Comparison of ENCODE assay signal across 15 cellular contexts in the genomic region with DNA sequence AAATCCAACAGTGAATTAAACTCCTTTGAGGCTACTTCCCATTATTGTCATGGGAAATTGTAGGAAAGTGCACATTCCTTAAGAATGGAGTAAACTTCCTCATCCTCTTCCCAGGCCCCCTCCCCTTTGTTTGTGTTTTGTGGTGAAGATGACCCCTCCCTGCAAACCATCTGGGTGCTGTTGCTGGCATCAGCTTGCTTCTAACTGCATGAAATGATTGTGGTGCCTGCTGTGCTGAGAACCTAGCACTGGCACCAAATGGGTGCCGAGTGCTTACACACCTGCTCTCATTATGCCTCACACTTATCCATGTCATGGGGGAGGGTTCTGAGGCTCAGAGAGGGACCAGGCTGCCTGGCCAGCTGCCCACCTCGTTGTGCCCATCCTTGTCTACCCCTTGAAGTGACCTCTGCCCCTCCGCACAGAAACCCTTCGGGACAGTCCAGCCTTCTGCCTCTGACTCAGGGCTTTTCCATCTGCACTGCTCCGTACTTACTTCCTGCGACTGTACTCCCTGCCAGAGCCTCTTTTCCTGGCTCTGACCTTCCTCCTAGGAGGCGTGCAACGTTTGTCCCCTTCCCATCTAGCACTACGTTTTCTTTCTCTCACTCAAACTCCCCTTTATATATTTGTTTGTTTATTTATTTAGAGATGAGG. TPM values are rescaled to one million over a fixed set of nuclear protein-coding genes. Genes with fewer than 3 reads are reported as not detected.
A peak's percentile ranks its signal among the peaks of the same experiment; 100 is the strongest.
DNase-seq lines count a peak whose midpoint lies in the region; ATAC-seq and TF ChIP-seq lines count a peak whose summit lies in the region.
"Had no signal": no experiment of that assay in that cellular context is flagged by ENCODE, and none has a peak within 500 bp of the region (broad histone marks: within the 10 kb centered on the region; RNA-seq: fewer than 3 reads in every experiment).

No MANE protein-coding gene starts in this region.

- no peaks in the 10 kb centered on the region for H3K27me3 ChIP-seq in CD4-positive, CD25-positive, alpha-beta regulatory T cell (ENCODE audit: control insufficient read depth, insufficient read depth, low read length)
- H3K27me3 ChIP-seq in IMR-90 (ENCODE audit: control insufficient read depth, insufficient read depth, low read length) (no peaks in the 10 kb centered on the region), SK-N-SH (ENCODE audit: insufficient read depth) (no peaks in the 10 kb centered on the region), ascending aorta (no peaks in the 10 kb centered on the region)
- H3K27me3 ChIP-seq: esophagus muscularis mucosa, suprapubic skin had no signal

- peaks cover 0 to 27% (median 19%) of the 10 kb centered on the region in 4 donors for H3K4me1 Mint-ChIP-seq in CD4-positive, CD25-positive, alpha-beta regulatory T cell
- H3K4me1 Mint-ChIP-seq: naive B cell had no signal

- no peaks in the 10 kb centered on the region for H3K9me2 ChIP-seq in SK-N-SH

- H3K56ac ChIP-seq in IMR-90 (ENCODE audit: extremely low read depth, insufficient read depth, low read length), result no peak overlapping the region

- H3K23ac ChIP-seq in IMR-90 (ENCODE audit: low read depth, low read length), result no peak overlapping the region

- no peak overlapping the region for H4K5ac ChIP-seq in IMR-90 (ENCODE audit: low read depth, low read length)

- H3K9me3 Mint-ChIP-seq in CD4-positive, CD25-positive, alpha-beta regulatory T cell, result no peaks in the 10 kb centered on the region
- H3K9me3 Mint-ChIP-seq: activated CD4-positive, alpha-beta memory T cell treated with anti-CD3 and anti-CD28 coated beads for 36 hours had no signal

- H3F3A ChIP-seq in SK-N-SH (replicated peaks; ENCODE audit: insufficient read depth), result peaks cover 22% of the 10 kb centered on the region

- TF ChIP-seq POLR2A in IMR-90 (IDR thresholded peaks at IDR 0.05; ENCODE audit: low read depth, low read length), result no peak

- peaks cover 61% of the 10 kb centered on the region for H3K79me2 ChIP-seq in SK-N-SH (ENCODE audit: insufficient read depth)

- CTCF ChIA-PET in IMR-90 (lab: Yijun Ruan, JAX), result interaction anchor here (1.3 kb wide), 1 partner anchor 10 kb away, joined by 5 read pairs; no protein-coding TSS in a partner anchor
- CTCF ChIA-PET in SK-N-SH (lab: Yijun Ruan, JAX), result interaction anchor here (1.0 to 11.0 kb wide), 2 partner anchors 31 to 103 kb away, joined by 3 to 110 read pairs; a partner anchor contains a TSS

- 80% methylated on average over 2 of the region's 9 CpGs; no CpG with 5 or more reads in 1 of the 2 experiments for WGBS in IMR-90 (ENCODE audit: extremely low coverage in 2 of 2, insufficient read length in 1 of 2), 2 experiments
- 53% methylated on average over 9 of the region's 9 CpGs for WGBS in SK-N-SH (ENCODE audit: low lambda C conversion rate)

- no peak overlapping the region for H3K4ac ChIP-seq in IMR-90 (ENCODE audit: low read depth, low read length)

- dilution Hi-C loops in IMR-90 (cut with HindIII; ENCODE audit: low sequenced_read_pairs, unreplicated experiment), result no loop called here

- H2BK15ac ChIP-seq in IMR-90 (ENCODE audit: low read depth, low read length), result no peak overlapping the region

- TF ChIP-seq CTCF in IMR-90 (conservative IDR thresholded peaks at IDR 0.05; ENCODE audit: low read depth, low read length) (no peak), SK-N-SH (IDR thresholded peaks at IDR 0.05) (no peak), ascending aorta (IDR thresholded peaks at IDR 0.05) (no peak)

- peaks cover 40% of the 10 kb centered on the region for H3K9me1 ChIP-seq in IMR-90 (ENCODE audit: insufficient read depth, low read length)

- H4K20me1 ChIP-seq in IMR-90 (ENCODE audit: insufficient read depth, low read length) (peaks cover 71% of the 10 kb centered on the region), SK-N-SH (ENCODE audit: insufficient read depth) (peaks cover 24% of the 10 kb centered on the region)

- no peak for TF ChIP-seq RAD21 in IMR-90 (IDR thresholded peaks at IDR 0.05; ENCODE audit: low read length)
- no peak for TF ChIP-seq RAD21 in SK-N-SH (IDR thresholded peaks at IDR 0.05; ENCODE audit: low read length)

- ATAC-seq in CD4-positive, CD25-positive, alpha-beta regulatory T cell (ENCODE audit: low read depth in 2 of 2), result no peak
- no peak for ATAC-seq in IMR-90 (ENCODE audit: low read depth)
- ATAC-seq in GM21825 (IDR thresholded peaks at IDR 0.05; ENCODE audit: unreplicated experiment), result no peak

- H3K27ac ChIP-seq in CD4-positive, CD25-positive, alpha-beta regulatory T cell (ENCODE audit: insufficient read depth, low read length, poor library complexity, severe bottlenecking), result no peak overlapping the region
- H3K27ac ChIP-seq in IMR-90 (ENCODE audit: insufficient read depth, low read length), result no peak overlapping the region
- peak overlapping the region in 1 of 2 experiments; percentile 39; a peak in 2 of 4 replicates for H3K27ac ChIP-seq in SK-N-SH (ENCODE audit: low read depth in 2 of 2, low read length in 1 of 2)
- no peak overlapping the region for H3K27ac ChIP-seq in ascending aorta
- H3K27ac ChIP-seq: esophagus muscularis mucosa, suprapubic skin had no signal

- H3K36me3 ChIP-seq in CD4-positive, CD25-positive, alpha-beta regulatory T cell (ENCODE audit: control insufficient read depth, insufficient read depth, low read length), result peaks cover 55% of the 10 kb centered on the region
- H3K36me3 ChIP-seq in IMR-90 (ENCODE audit: control insufficient read depth, insufficient read depth, low read length), result peaks cover 60% of the 10 kb centered on the region
- peaks cover 29 to 36% of the 10 kb centered on the region in 2 experiments for H3K36me3 ChIP-seq in SK-N-SH (replicated peaks in 1 of 2; ENCODE audit: control insufficient read depth in 1 of 2, insufficient read depth in 2 of 2, low read length in 1 of 2)
- H3K36me3 ChIP-seq in ascending aorta, result peaks cover 32 to 33% of the 10 kb centered on the region in 2 donors

- TF ChIP-seq EP300 in SK-N-SH (IDR thresholded peaks at IDR 0.05; ENCODE audit: borderline replicate concordance in 1 of 2, low read depth in 1 of 2, low read length in 1 of 2), result no peak

- H2BK5ac ChIP-seq in IMR-90 (ENCODE audit: low read depth, low read length, poor library complexity, severe bottlenecking), result peak overlapping the region; percentile 20

- H3K4me3 Mint-ChIP-seq in CD4-positive, CD25-positive, alpha-beta regulatory T cell, result peak overlapping the region in 1 of 4 donors; percentile 46
- H3K4me3 Mint-ChIP-seq: activated CD4-positive, alpha-beta memory T cell treated with anti-CD3 and anti-CD28 coated beads for 36 hours; naive B cell had no signal

- no peak overlapping the region for H4K8ac ChIP-seq in IMR-90 (ENCODE audit: low read depth in 2 of 2, low read length in 2 of 2)

- H3K79me1 ChIP-seq in IMR-90 (ENCODE audit: low read depth in 1 of 2, low read length in 2 of 2), result peaks cover 51 to 87% of the 10 kb centered on the region in 2 experiments

- no peak overlapping the region for H3K14ac ChIP-seq in IMR-90 (replicated peaks; ENCODE audit: low read depth, low read length)

- POLR2A ChIA-PET in IMR-90 (lab: Charles Lee; ENCODE audit: unreplicated experiment), result no interaction called here
- POLR2A ChIA-PET in SK-N-SH (lab: Yijun Ruan, JAX), result no interaction called here

- no peak overlapping the region for H4K91ac ChIP-seq in IMR-90 (ENCODE audit: insufficient read depth, low read depth, low read length)

- H3K9ac ChIP-seq in IMR-90 (ENCODE audit: low read depth, low read length), result no peak overlapping the region
- H3K9ac ChIP-seq in SK-N-SH, result no peak overlapping the region

- no peak for DNase-seq in CD4-positive, CD25-positive, alpha-beta regulatory T cell
- DNase-seq in IMR-90, result no peak
- no peak for DNase-seq in SK-N-SH
- DNase-seq in lung microvascular endothelial cell (ENCODE audit: low read depth in 2 of 2), result peak; percentile 39 to 75
- DNase-seq in activated gamma-delta T cell treated with Interleukin-2 at 50 U/mL for 16 hours, result no peak
- DNase-seq in iPS-NIHi7 (ENCODE audit: extremely low spot score), result no peak
- no peak for DNase-seq in ascending aorta (ENCODE audit: low spot score in 2 of 2)
- DNase-seq: activated CD4-positive, alpha-beta memory T cell treated with anti-CD3 and anti-CD28 coated beads for 36 hours; activated naive CD4-positive, alpha-beta T cell treated with anti-CD3 and anti-CD28 coated beads, Interleukin-2, amount 50 U/mL, for 16 hours; central memory CD4-positive, alpha-beta T cell; naive B cell; NCI-H446 treated with DMSO at 0.1 percent for 48 hours had no signal

- H2AFZ ChIP-seq in IMR-90 (replicated peaks; ENCODE audit: low read length, poor library complexity) (no peak overlapping the region), SK-N-SH (ENCODE audit: low read depth) (no peak overlapping the region)

- no peak overlapping the region for H3K4me3 ChIP-seq in CD4-positive, CD25-positive, alpha-beta regulatory T cell (ENCODE audit: low read depth, low read length)
- no peak overlapping the region for H3K4me3 ChIP-seq in IMR-90 (ENCODE audit: insufficient read depth, low read depth, low read length)
- no peak overlapping the region for H3K4me3 ChIP-seq in SK-N-SH (ENCODE audit: low read depth in 2 of 2, low read length in 1 of 2)
- H3K4me3 ChIP-seq in ascending aorta, result no peak overlapping the region
- H3K4me3 ChIP-seq: esophagus muscularis mucosa, suprapubic skin had no signal

- H2AK9ac ChIP-seq in IMR-90 (replicated peaks; ENCODE audit: low read depth, low read length, poor library complexity), result no peak overlapping the region

- H3K27me3 Mint-ChIP-seq in CD4-positive, CD25-positive, alpha-beta regulatory T cell, result no peaks in the 10 kb centered on the region
- H3K27me3 Mint-ChIP-seq: activated CD4-positive, alpha-beta memory T cell treated with anti-CD3 and anti-CD28 coated beads for 36 hours; naive B cell had no signal

- H3K4me2 ChIP-seq in IMR-90 (ENCODE audit: low read depth, low read length) (no peak overlapping the region), SK-N-SH (no peak overlapping the region)

- H3K36me3 Mint-ChIP-seq in CD4-positive, CD25-positive, alpha-beta regulatory T cell, result peaks cover 26% of the 10 kb centered on the region
- H3K36me3 Mint-ChIP-seq: naive B cell had no signal

- no TSS peak for BruUV-seq in IMR-90 (replicated peaks; lab: Mats Ljungman, UMichigan)

- no peak overlapping the region for H2BK20ac ChIP-seq in IMR-90 (ENCODE audit: low read depth, low read length)

- H2AK5ac ChIP-seq in IMR-90 (ENCODE audit: low read depth, low read length), result no peak overlapping the region

- peaks cover 4% of the 10 kb centered on the region for H3K4me1 ChIP-seq in CD4-positive, CD25-positive, alpha-beta regulatory T cell (ENCODE audit: control insufficient read depth, insufficient read depth, low read length, poor library complexity, severe bottlenecking)
- H3K4me1 ChIP-seq in IMR-90 (ENCODE audit: control insufficient read depth, insufficient read depth, low read length) (peaks cover 19% of the 10 kb centered on the region), SK-N-SH (ENCODE audit: control insufficient read depth in 1 of 2, insufficient read depth in 2 of 2, low read depth in 1 of 2, low read length in 1 of 2) (peaks cover 5 to 19% of the 10 kb centered on the region in 2 experiments; a peak in 2 of 4 replicates), ascending aorta (peaks cover 4 to 31% of the 10 kb centered on the region in 2 donors)

- in situ Hi-C loops in IMR-90 (cut with MboI; ENCODE audit: low sequenced_read_pairs), result no loop called here

- no peak overlapping the region for H2BK120ac ChIP-seq in IMR-90 (ENCODE audit: low read depth, low read length)

- H3K18ac ChIP-seq in IMR-90 (ENCODE audit: low read depth, low read length), result no peak overlapping the region

- H3K27ac Mint-ChIP-seq in CD4-positive, CD25-positive, alpha-beta regulatory T cell, result peak overlapping the region in 2 of 3 donors; percentile 75 to 77
- H3K27ac Mint-ChIP-seq: activated CD4-positive, alpha-beta memory T cell treated with anti-CD3 and anti-CD28 coated beads for 36 hours had no signal

- no peaks in the 10 kb centered on the region for H3K9me3 ChIP-seq in CD4-positive, CD25-positive, alpha-beta regulatory T cell (ENCODE audit: control insufficient read depth in 2 of 2, low read length in 2 of 2)
- H3K9me3 ChIP-seq in IMR-90 (ENCODE audit: control insufficient read depth, insufficient read depth, low read length) (no peaks in the 10 kb centered on the region), SK-N-SH (no peaks in the 10 kb centered on the region), ascending aorta (no peaks in the 10 kb centered on the region)
- H3K9me3 ChIP-seq: esophagus muscularis mucosa, suprapubic skin had no signal

- intact Hi-C loops in IMR-90 (cut with micrococcal nuclease) (no loop called here), ascending aorta (cut with DNase I) (no loop called here)

RNA-seq across cellular contexts. Expression of a gene that starts 30.6 kb away (rescaled TPM):
- total RNA-seq in CD4-positive, CD25-positive, alpha-beta regulatory T cell, result 278 TPM
- polyA plus RNA-seq in CD4-positive, CD25-positive, alpha-beta regulatory T cell, result 100 to 1,000 TPM; 132 to 191 (median 150) TPM
- total RNA-seq in IMR-90 (2012; rRNA removed) (430 and 460 TPM in 2 replicates), lung microvascular endothelial cell (138 and 217 TPM in 2 replicates), ascending aorta (178 TPM)
- polyA plus RNA-seq in IMR-90 (2012; rRNA removed) (333 and 339 TPM in 2 replicates), SK-N-SH (2012; rRNA removed) (208 and 209 TPM in 2 replicates)
- 193 and 197 TPM in 2 replicates for polyA plus RNA-seq in IMR-90 (2012; cell fraction: cytosol; rRNA removed)
- 292 and 717 TPM in 2 replicates for polyA plus RNA-seq in IMR-90 (2012; cell fraction: nucleus; rRNA removed; ENCODE audit: low replicate concordance)
- polyA plus RNA-seq in SK-N-SH (2012; cell fraction: cytosol; rRNA removed), result 177 and 181 TPM in 2 replicates
- polyA plus RNA-seq in SK-N-SH (2012; cell fraction: nucleus; rRNA removed), result 432 and 454 TPM in 2 replicates

Comparison
In these comparisons a context has a peak if more than half of its experiments do, and no peak if none do; other contexts are left out.
1. DNase-seq: peak in lung microvascular endothelial cell (2 of 2); none in CD4-positive, CD25-positive, alpha-beta regulatory T cell (0 of 3), IMR-90 (single experiment), SK-N-SH (single experiment), activated gamma-delta T cell treated with Interleukin-2 at 50 U/mL for 16 hours (single experiment), iPS-NIHi7 (single experiment) and ascending aorta (0 of 2).